26 cellular contexts compared by ENCODE assay signal in the genomic region with DNA sequence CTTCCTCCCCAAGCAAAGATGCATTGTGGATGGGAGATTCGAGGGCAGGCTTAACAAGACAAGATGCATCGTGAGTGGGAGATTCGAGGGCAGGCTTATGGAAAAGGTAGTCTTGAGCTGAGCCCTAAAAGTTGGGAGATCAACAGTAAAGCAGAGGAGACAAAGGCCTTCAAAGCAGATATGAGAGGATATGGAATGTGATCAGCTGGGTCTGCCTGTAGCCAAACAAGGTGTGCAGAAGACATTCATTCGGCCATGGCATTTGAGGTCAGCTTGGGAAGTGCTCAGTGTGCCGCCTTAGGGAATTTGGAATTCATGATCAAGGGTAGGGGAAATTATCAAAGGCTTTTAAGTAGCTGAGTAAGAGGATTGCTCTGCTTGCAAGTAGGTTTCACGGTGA. TPM values are rescaled to one million over a fixed set of nuclear protein-coding genes. Genes with fewer than 3 reads are reported as not detected.
"Had no signal": no experiment of that assay in that cellular context is flagged by ENCODE, and none has a peak within 500 bp of the region (broad histone marks: within the 10 kb centered on the region; RNA-seq: fewer than 3 reads in every experiment).

No MANE protein-coding gene starts in this region.

- H3K27ac Mint-ChIP-seq: mesothelial cell of epicardium, naive B cell had no signal

- H3K27me3 ChIP-seq: dorsolateral prefrontal cortex, gastrocnemius medialis, left lung had no signal

- H3K27ac ChIP-seq: coronary artery, dorsolateral prefrontal cortex, esophagus squamous epithelium, gastrocnemius medialis, heart right ventricle, left lung, lower lobe of right lung had no signal

- H3K9me3 ChIP-seq: esophagus squamous epithelium, gastrocnemius medialis, heart right ventricle, left lung, lower lobe of right lung, mucosa of descending colon had no signal

- H3K36me3 Mint-ChIP-seq: mesothelial cell of epicardium, naive B cell had no signal

- H3K4me3 ChIP-seq: coronary artery, dorsolateral prefrontal cortex, esophagus squamous epithelium, gastrocnemius medialis, heart right ventricle, left lung, lower lobe of right lung, mucosa of descending colon had no signal

- H3K4me1 Mint-ChIP-seq: mesothelial cell of epicardium, naive B cell had no signal

- H3K4me3 Mint-ChIP-seq: mesothelial cell of epicardium, naive B cell had no signal

- H3K36me3 ChIP-seq: esophagus squamous epithelium, gastrocnemius medialis, heart right ventricle, left lung, lower lobe of right lung had no signal

- DNase-seq: dermis blood vessel endothelial cell; dorsolateral prefrontal cortex; effector CD4-positive, alpha-beta T cell; effector memory CD4-positive, alpha-beta T cell; esophagus squamous epithelium; foreskin fibroblast; foreskin melanocyte; gastrocnemius medialis; glutamatergic neuron; head of caudate nucleus; heart right ventricle; hippocampal formation; left cardiac atrium; left lung; left ventricle myocardium superior; lower lobe of right lung; mesenchymal stem cell; mucosa of descending colon; naive B cell had no signal

- H3K9me3 Mint-ChIP-seq: mesothelial cell of epicardium had no signal

- ATAC-seq: gastrocnemius medialis, heart right ventricle, left cardiac atrium, left lung, left ventricle myocardium superior, lower lobe of right lung, mucosa of descending colon had no signal

RNA-seq across cellular contexts. Expression of a gene that starts 39.5 kb away (rescaled TPM):
- total RNA-seq: dermis blood vessel endothelial cell, endothelial cell of umbilical vein, epithelial cell of proximal tubule, gastrocnemius medialis, glomerular endothelial cell, lung microvascular endothelial cell, myocyte had no signal
